20 cellular contexts compared by ENCODE assay signal in the genomic region with DNA sequence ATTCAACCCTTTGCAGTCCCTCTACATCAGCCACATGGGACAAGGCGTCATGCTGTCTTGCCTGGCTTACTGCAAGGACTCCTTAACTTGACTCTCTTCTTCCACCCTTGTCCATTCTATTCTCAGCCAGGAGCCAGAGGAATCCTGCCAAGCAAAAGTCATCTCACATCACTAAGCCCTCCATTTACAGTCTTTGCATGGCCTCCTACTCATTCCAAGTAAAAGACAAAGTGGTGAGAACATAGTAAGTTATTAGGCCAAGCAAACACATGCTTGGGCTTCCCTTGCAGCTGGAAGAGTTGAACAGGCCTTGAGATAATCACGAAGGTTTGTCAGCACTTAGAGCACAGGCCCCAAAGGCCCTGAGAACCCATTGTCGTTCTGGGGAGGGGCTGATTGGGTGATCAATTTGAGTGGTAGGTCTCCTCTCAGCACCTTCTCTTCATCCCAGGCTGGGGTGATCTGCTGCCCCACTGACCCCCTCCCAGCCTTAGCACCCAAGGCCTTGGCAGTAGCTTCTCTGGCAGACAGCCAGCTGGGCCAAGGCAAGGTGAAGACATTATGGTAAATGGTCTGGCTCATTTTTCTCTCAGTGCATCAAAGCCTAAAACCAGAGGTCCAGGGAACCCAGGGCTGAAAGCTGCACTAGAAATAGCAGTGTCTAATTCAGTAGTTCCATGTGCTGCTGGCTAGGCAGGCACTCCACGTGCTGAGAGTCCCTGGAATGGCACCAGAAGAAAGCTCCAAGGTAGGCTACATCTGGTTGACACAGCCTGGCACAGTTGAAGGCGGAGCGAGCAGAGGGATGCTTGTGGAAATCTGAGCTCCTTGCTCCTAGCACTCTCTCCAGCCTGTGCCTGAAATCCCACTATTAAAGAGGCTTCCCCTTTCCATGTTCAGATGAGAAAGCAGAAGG.
"Had no signal": no experiment of that assay in that cellular context is flagged by ENCODE, and none has a peak within 500 bp of the region (broad histone marks: within the 10 kb centered on the region; RNA-seq: fewer than 3 reads in every experiment).

No MANE protein-coding gene starts in this region.

- H3K9ac ChIP-seq: neural progenitor cell had no signal

- DNase-seq: activated CD4-positive, alpha-beta T cell treated with anti-CD3 and anti-CD28 coated beads for 1 hour; activated CD8-positive, alpha-beta memory T cell treated with anti-CD3 and anti-CD28 coated beads for 24 hours; activated CD8-positive, alpha-beta memory T cell treated with anti-CD3 and anti-CD28 coated beads, Interleukin-2, amount 50 U/mL, for 48 hours; activated effector memory CD4-positive, alpha-beta T cell treated with anti-CD3 and anti-CD28 coated beads, Interleukin-2, amount 50 U/mL, for 16 hours; activated naive CD4-positive, alpha-beta T cell treated with anti-CD3 and anti-CD28 coated beads, Interleukin-2, amount 50 U/mL, for 16 hours; activated T-cell treated with anti-CD3 and anti-CD28 coated beads, Interleukin-2, amount 50 U/mL, for 72 hours; erythroblast; heart right ventricle; immature natural killer cell; kidney glomerular epithelial cell; mesenchymal stem cell; mucosa of descending colon; naive thymus-derived CD4-positive, alpha-beta T cell; stimulated activated CD4-positive, alpha-beta T cell treated with anti-CD3 and anti-CD28 coated beads, Interleukin-4, amount 100 ng/mL, for 24 hours; T-helper 17 cell; testis; WERI-Rb-1 had no signal

- H3K9me3 ChIP-seq: ascending aorta, heart right ventricle, mucosa of descending colon, testis had no signal

- H3K4me2 ChIP-seq: neural progenitor cell had no signal

- H3K27me3 ChIP-seq: ascending aorta, neural progenitor cell, testis had no signal

- H3K36me3 ChIP-seq: ascending aorta, heart right ventricle, neural progenitor cell had no signal

- H2AFZ ChIP-seq: neural progenitor cell had no signal

- H3K4me1 ChIP-seq: heart right ventricle, testis had no signal

- H3K27ac ChIP-seq: ascending aorta, coronary artery, heart right ventricle, neural progenitor cell, testis, WERI-Rb-1 had no signal

- H3K4me3 ChIP-seq: ascending aorta, coronary artery, heart right ventricle, mucosa of descending colon, neural progenitor cell, testis had no signal
